In genomic region chr2:174561283-174562275, GRCh38 we compare ENCODE assay signal across 10 cellular contexts. TPM values are rescaled to one million over a fixed set of nuclear protein-coding genes. Genes with fewer than 3 reads are reported as not detected.
A peak's percentile ranks its signal among the peaks of the same experiment; 100 is the strongest.
DNase-seq lines count a peak whose midpoint lies in the region; ATAC-seq and TF ChIP-seq lines count a peak whose summit lies in the region.
"Had no signal": no experiment of that assay in that cellular context is flagged by ENCODE, and none has a peak within 500 bp of the region (broad histone marks: within the 10 kb centered on the region; RNA-seq: fewer than 3 reads in every experiment).

No MANE protein-coding gene starts in this region.

- intact Hi-C loops in esophagus muscularis mucosa (cut with DNase I): no loop called here
- intact Hi-C loops in naive thymus-derived CD4-positive, alpha-beta T cell (cut with micrococcal nuclease): loop anchor here in 1 of 2 donors (2.0 kb wide), 1 partner anchor 15 kb away; no protein-coding TSS in a partner anchor

- no peak overlapping the region for H3K4me3 Mint-ChIP-seq in naive thymus-derived CD4-positive, alpha-beta T cell

- no peaks in the 10 kb centered on the region for H3K9me3 ChIP-seq in esophagus muscularis mucosa
- no peaks in the 10 kb centered on the region for H3K9me3 ChIP-seq in naive thymus-derived CD4-positive, alpha-beta T cell (ENCODE audit: control insufficient read depth in 2 of 3, low read length in 3 of 3)
- H3K9me3 ChIP-seq: breast epithelium had no signal

- H3K27me3 ChIP-seq in esophagus muscularis mucosa: no peaks in the 10 kb centered on the region
- H3K27me3 ChIP-seq in naive thymus-derived CD4-positive, alpha-beta T cell (ENCODE audit: control insufficient read depth in 2 of 2, insufficient read depth in 2 of 2, low read length in 2 of 2): no peaks in the 10 kb centered on the region
- H3K27me3 ChIP-seq: breast epithelium had no signal

- 32% methylated on average over 11 of the region's 11 CpGs for WGBS in esophagus muscularis mucosa

- TF ChIP-seq CTCF in AG09309 (IDR thresholded peaks at IDR 0.05; ENCODE audit: control insufficient read depth, insufficient read depth, low read depth, low read length, missing control alignments) (no peak), esophagus muscularis mucosa (IDR thresholded peaks at IDR 0.05) (no peak)

- no peak for TF ChIP-seq EP300 in esophagus muscularis mucosa (IDR thresholded peaks at IDR 0.05)

- H3K27ac Mint-ChIP-seq in naive thymus-derived CD4-positive, alpha-beta T cell: peak overlapping the region; percentile 37 to 82 (median 68)

- no peak for ATAC-seq in naive thymus-derived CD4-positive, alpha-beta T cell
- ATAC-seq in GM21717 (IDR thresholded peaks at IDR 0.05; ENCODE audit: unreplicated experiment): no peak
- ATAC-seq: Panc1 had no signal

- H3K27ac ChIP-seq in esophagus muscularis mucosa (replicated peaks in 1 of 4): peak overlapping the region; percentile 10 to 65 (median 52)
- H3K27ac ChIP-seq in naive thymus-derived CD4-positive, alpha-beta T cell (ENCODE audit: low read depth, low read length): no peak overlapping the region

- H3K4me3 ChIP-seq in AG09309 (ENCODE audit: control insufficient read depth, low read depth, low read length) (no peak overlapping the region), esophagus muscularis mucosa (peak overlapping the region in 2 of 4 donors; percentile 3 to 30)
- H3K4me3 ChIP-seq in naive thymus-derived CD4-positive, alpha-beta T cell (ENCODE audit: low read length): no peak overlapping the region
- H3K4me3 ChIP-seq: breast epithelium had no signal

- TF ChIP-seq POLR2A in esophagus muscularis mucosa (IDR thresholded peaks at IDR 0.05; ENCODE audit: low read depth): no peak

- no peaks in the 10 kb centered on the region for H3K9me3 Mint-ChIP-seq in naive thymus-derived CD4-positive, alpha-beta T cell

- POLR2A ChIA-PET in naive thymus-derived CD4-positive, alpha-beta T cell (lab: Charles Lee): interaction anchor here (0.8 to 1.0 kb wide), 3 partner anchors 9 to 74 kb away, joined by 3 to 5 read pairs (median 4); no protein-coding TSS in a partner anchor

- CTCF ChIA-PET in naive thymus-derived CD4-positive, alpha-beta T cell (lab: Charles Lee): interaction anchor here (1.6 kb wide), 1 partner anchor 99 kb away, joined by 3 read pairs; no protein-coding TSS in a partner anchor

- peaks cover 4 to 14% (median 9%) of the 10 kb centered on the region in 7 donors for H3K4me1 Mint-ChIP-seq in naive thymus-derived CD4-positive, alpha-beta T cell

- peak; percentile 23 for DNase-seq in AG09309 (ENCODE audit: low read depth)
- DNase-seq in NCI-H2029 treated with DMSO at 0.1 percent for 48 hours (lab: John Stamatoyannopoulos, UW): peak; percentile 88
- no peak for DNase-seq in esophagus muscularis mucosa (ENCODE audit: extremely low spot score)
- no peak for DNase-seq in naive thymus-derived CD4-positive, alpha-beta T cell
- DNase-seq in amniotic stem cell (lab: John Stamatoyannopoulos, UW): no peak
- DNase-seq in CD1c-positive myeloid dendritic cell (ENCODE audit: extremely low spot score): no peak
- no peak for DNase-seq in NOMO-1 treated with dmso at 0.1 percent for 144 hours (lab: John Stamatoyannopoulos, UW; ENCODE audit: unreplicated experiment)

- H3K27me3 Mint-ChIP-seq in naive thymus-derived CD4-positive, alpha-beta T cell: no peaks in the 10 kb centered on the region

- peaks cover 10 to 41% (median 14%) of the 10 kb centered on the region in 4 donors for H3K36me3 ChIP-seq in esophagus muscularis mucosa
- H3K36me3 ChIP-seq in naive thymus-derived CD4-positive, alpha-beta T cell (ENCODE audit: control insufficient read depth in 2 of 3, insufficient read depth in 3 of 3, low read length in 3 of 3): peaks cover 31 to 67% (median 49%) of the 10 kb centered on the region in 3 experiments
- H3K36me3 ChIP-seq: breast epithelium had no signal

- peaks cover 0 to 47% (median 31%) of the 10 kb centered on the region in 5 donors for H3K36me3 Mint-ChIP-seq in naive thymus-derived CD4-positive, alpha-beta T cell

- peaks cover 11 to 24% (median 22%) of the 10 kb centered on the region in 4 donors for H3K4me1 ChIP-seq in esophagus muscularis mucosa
- H3K4me1 ChIP-seq in naive thymus-derived CD4-positive, alpha-beta T cell (ENCODE audit: control insufficient read depth in 2 of 2, insufficient read depth in 2 of 2, low read length in 2 of 2): peaks cover 0 to 3% of the 10 kb centered on the region in 2 donors
- H3K4me1 ChIP-seq: breast epithelium had no signal

RNA-seq across cellular contexts. Expression of gene WIPF1, which starts 36.0 kb away (rescaled TPM):
- 10 to 100 TPM; 31.5 to 61.5 (median 36.3) TPM for total RNA-seq in esophagus muscularis mucosa
- total RNA-seq in naive thymus-derived CD4-positive, alpha-beta T cell: 100 to 1,000 TPM; 272 to 514 (median 397) TPM
- polyA plus RNA-seq in naive thymus-derived CD4-positive, alpha-beta T cell: 100 to 1,000 TPM in 1 of 2 donors, 10 to 100 TPM in 1; 92.3 to 103 TPM

Comparison
In these comparisons a context has a peak if more than half of its experiments do, and no peak if none do; other contexts are left out.
1. DNase-seq: peak in AG09309 (single experiment) and NCI-H2029 treated with DMSO at 0.1 percent for 48 hours (single experiment); none in esophagus muscularis mucosa (single experiment), naive thymus-derived CD4-positive, alpha-beta T cell (0 of 9), amniotic stem cell (single experiment), CD1c-positive myeloid dendritic cell (single experiment) and NOMO-1 treated with dmso at 0.1 percent for 144 hours (single experiment).
2. RNA of gene WIPF1, which starts 36.0 kb away (total RNA-seq): 272 to 514 TPM in naive thymus-derived CD4-positive, alpha-beta T cell; 31.5 to 61.5 TPM in esophagus muscularis mucosa; every median in the first group is over 4 times any median in the second.